ENCODE assay signal across 36 cellular contexts in genomic region chr13:50650478-50650877, GRCh38.
DNase-seq lines count a peak whose midpoint lies in the region; ATAC-seq, FAIRE-seq and TF ChIP-seq lines count a peak whose summit lies in the region.
"Had no signal": no experiment of that assay in that cellular context is flagged by ENCODE, and none has a peak within 500 bp of the region (broad histone marks: within the 10 kb centered on the region; RNA-seq: fewer than 3 reads in every experiment).

No MANE protein-coding gene starts in this region.

- no peak for FAIRE-seq in GM12878 (lab: Jason Lieb, UNC)
- FAIRE-seq: H54, islet of Langerhans, K562, RCC 7860 had no signal

- CTCF ChIA-PET in GM12878 (lab: Yijun Ruan, JAX), result interaction anchor here (1.0 kb wide), 1 partner anchor 24 kb away, joined by 3 read pairs; no protein-coding TSS in a partner anchor

- no peak for TF ChIP-seq RAD21 in GM12878 (IDR thresholded peaks at IDR 0.05; ENCODE audit: insufficient read depth, low read depth, low read length)

- peak; percentile 63 for ATAC-seq in GM21786 (IDR thresholded peaks at IDR 0.05; ENCODE audit: unreplicated experiment)
- peak; percentile 30 for ATAC-seq in GM12878
- no peak for ATAC-seq in HG02885 (IDR thresholded peaks at IDR 0.05; ENCODE audit: poor library complexity, unreplicated experiment)
- ATAC-seq: activated CD4-positive, alpha-beta T cell treated with anti-CD3 and anti-CD28 coated beads for 36 hours; activated CD8-positive, alpha-beta T cell treated with anti-CD3 and anti-CD28 coated beads for 36 hours; activated T-helper 17 cell treated with anti-CD3 and anti-CD28 coated beads, Interleukin-2, amount 50 U/mL, for 72 hours; K562; psoas muscle had no signal

- peaks cover 57% of the 10 kb centered on the region for H3K27me3 Mint-ChIP-seq in endodermal cell (ENCODE audit: insufficient read depth)
- H3K27me3 Mint-ChIP-seq: activated CD4-positive, alpha-beta T cell treated with anti-CD3 and anti-CD28 coated beads for 36 hours; activated CD8-positive, alpha-beta T cell treated with anti-CD3 and anti-CD28 coated beads for 36 hours; activated T-helper 17 cell treated with anti-CD3 and anti-CD28 coated beads, Interleukin-2, amount 50 U/mL, for 72 hours had no signal

- H3K27ac ChIP-seq in GM12878 (ENCODE audit: control insufficient read depth, insufficient read depth) (no peak overlapping the region), osteoblast (ENCODE audit: low read depth, low read length) (no peak overlapping the region), endodermal cell (ENCODE audit: low read depth, low read length) (no peak overlapping the region)
- H3K27ac ChIP-seq: colonic mucosa, neutrophil, psoas muscle, stomach, thyroid gland had no signal

- peak overlapping the region; percentile 20; the same call in 1 of the 2 replicates for H3K4me2 ChIP-seq in GM12878 (ENCODE audit: control insufficient read depth, insufficient read depth)
- H3K4me2 ChIP-seq in osteoblast (ENCODE audit: insufficient read depth, low read length), result peak overlapping the region; percentile 3

- no peaks in the 10 kb centered on the region for H3K4me1 ChIP-seq in GM12878 (ENCODE audit: control insufficient read depth, insufficient read depth, low read length)
- peaks cover 9% of the 10 kb centered on the region for H3K4me1 ChIP-seq in osteoblast (ENCODE audit: insufficient read depth, low read length)
- no peaks in the 10 kb centered on the region for H3K4me1 ChIP-seq in endodermal cell (ENCODE audit: control insufficient read depth, insufficient read depth, low read length)
- H3K4me1 ChIP-seq: Caco-2, colonic mucosa, thyroid gland had no signal

- peak overlapping the region; percentile 50 for H2AFZ ChIP-seq in GM12878 (ENCODE audit: control insufficient read depth, low read depth, low read length)
- H2AFZ ChIP-seq in osteoblast (ENCODE audit: low read length), result peak overlapping the region; percentile 17

- RAD21 ChIA-PET in GM12878 (lab: Charles Lee; ENCODE audit: unreplicated experiment), result interaction anchor here (0.8 to 2.2 kb wide), 8 partner anchors 9 to 565 kb away, joined by 3 to 14 read pairs (median 4); no protein-coding TSS in a partner anchor

- no peaks in the 10 kb centered on the region for H3K9me3 Mint-ChIP-seq in endodermal cell
- H3K9me3 Mint-ChIP-seq: activated CD8-positive, alpha-beta T cell treated with anti-CD3 and anti-CD28 coated beads for 36 hours; activated naive CD4-positive, alpha-beta T cell treated with anti-CD3 and anti-CD28 coated beads, Interleukin-2, amount 50 U/mL, for 24 hours; activated T-helper 17 cell treated with anti-CD3 and anti-CD28 coated beads, Interleukin-2, amount 50 U/mL, for 72 hours had no signal

- in situ Hi-C loops in GM12878 (cut with MboI), result no loop called here

- H3K27ac Mint-ChIP-seq in endodermal cell, result no peak overlapping the region
- H3K27ac Mint-ChIP-seq: activated CD4-positive, alpha-beta T cell treated with anti-CD3 and anti-CD28 coated beads for 36 hours; activated CD8-positive, alpha-beta T cell treated with anti-CD3 and anti-CD28 coated beads for 36 hours; activated naive CD4-positive, alpha-beta T cell treated with anti-CD3 and anti-CD28 coated beads, Interleukin-2, amount 50 U/mL, for 24 hours; activated T-helper 17 cell treated with anti-CD3 and anti-CD28 coated beads, Interleukin-2, amount 50 U/mL, for 72 hours had no signal

- no peak for TF ChIP-seq EP300 in GM12878 (IDR thresholded peaks at IDR 0.05; ENCODE audit: borderline replicate concordance in 1 of 2, control insufficient read depth in 1 of 2, low read depth in 2 of 2, low read length in 2 of 2)

- WGBS in GM12878 (ENCODE audit: insufficient coverage, insufficient replicate concordance, low lambda C conversion rate, missing lambda C conversion rate), result 22% methylated on average over 6 of the region's 6 CpGs
- 78 to 79% methylated on average over 6 of the region's 6 CpGs for WGBS in endodermal cell (ENCODE audit: insufficient coverage in 1 of 2, insufficient read length in 1 of 2), 2 experiments

- H3K9me3 ChIP-seq in GM12878 (replicated peaks; ENCODE audit: control insufficient read depth, insufficient read depth, low read length) (no peaks in the 10 kb centered on the region), osteoblast (ENCODE audit: low read depth, low read length) (no peaks in the 10 kb centered on the region), endodermal cell (ENCODE audit: control insufficient read depth, low read length) (no peaks in the 10 kb centered on the region)
- H3K9me3 ChIP-seq: Caco-2, colonic mucosa, left ventricle myocardium inferior, neutrophil, psoas muscle, stomach, thyroid gland had no signal

- no peaks in the 10 kb centered on the region for H4K20me1 ChIP-seq in GM12878 (ENCODE audit: control insufficient read depth, insufficient read depth)
- no peaks in the 10 kb centered on the region for H4K20me1 ChIP-seq in osteoblast (ENCODE audit: insufficient read depth, low read length)

- SMC1A ChIA-PET in GM12878 (lab: Charles Lee; ENCODE audit: uncharacterized antibody, unreplicated experiment), result interaction anchor here (1.1 to 3.2 kb wide), 9 partner anchors 9 to 261 kb away, joined by 3 to 13 read pairs (median 5); no protein-coding TSS in a partner anchor

- BruUV-seq in GM12878 (replicated peaks; lab: Mats Ljungman, UMichigan), result no TSS peak

- TF ChIP-seq POLR2A in GM12878 (IDR thresholded peaks at IDR 0.05; ENCODE audit: low read depth, low read length), result no peak

- no peaks in the 10 kb centered on the region for H3K36me3 Mint-ChIP-seq in endodermal cell (ENCODE audit: low read depth)
- H3K36me3 Mint-ChIP-seq: activated naive CD4-positive, alpha-beta T cell treated with anti-CD3 and anti-CD28 coated beads, Interleukin-2, amount 50 U/mL, for 24 hours had no signal

- H3K79me2 ChIP-seq in GM12878 (ENCODE audit: control insufficient read depth, insufficient read depth, low read length) (no peaks in the 10 kb centered on the region), osteoblast (ENCODE audit: insufficient read depth, low read length) (no peaks in the 10 kb centered on the region)

- intact Hi-C loops in GM12878 (cut with micrococcal nuclease; ENCODE audit: unreplicated experiment), result no loop called here

- DNase-seq in GM12878 (ENCODE audit: low read depth, low spot score) (no peak), osteoblast (ENCODE audit: insufficient read length, low spot score, missing footprints) (no peak), endodermal cell (no peak), activated gamma-delta T cell (lab: John Stamatoyannopoulos, UW) (no peak), DMS79 (lab: John Stamatoyannopoulos, UW) (no peak)
- DNase-seq: activated CD4-positive, alpha-beta T cell treated with anti-CD3 and anti-CD28 coated beads for 36 hours; activated CD8-positive, alpha-beta memory T cell treated with anti-CD3 and anti-CD28 coated beads, Interleukin-2, amount 50 U/mL, for 48 hours; activated CD8-positive, alpha-beta T cell treated with anti-CD3 and anti-CD28 coated beads for 36 hours; amygdala; C1 segment of cervical spinal cord; Caco-2; colonic mucosa; effector CD8-positive, alpha-beta T cell; GDM1; left ventricle myocardium inferior; mesendoderm; NCI-H1105; NCI-H187; NCI-H226; NCI-H526 treated with DMSO at 0.1 percent for 48 hours; psoas muscle; stimulated activated CD4-positive, alpha-beta T cell treated with anti-CD3 and anti-CD28 coated beads, Interleukin-12 subunit alpha, Interleukin-12 subunit beta, amount 100 ng/mL, for 4 hours; stimulated activated CD4-positive, alpha-beta T cell treated with anti-CD3 and anti-CD28 coated beads, Interleukin-2, amount 100 ng/mL, for 48 hours; stomach; T-helper 2 cell; thyroid gland had no signal

- no peak overlapping the region for H3K9ac ChIP-seq in GM12878 (ENCODE audit: control insufficient read depth, insufficient read depth, low read length)
- no peak overlapping the region for H3K9ac ChIP-seq in endodermal cell (ENCODE audit: extremely low read depth, low read length, poor library complexity, severe bottlenecking)

- no peak for TF ChIP-seq CTCF in GM12878 (IDR thresholded peaks at IDR 0.05 in 2 of 3, conservative IDR thresholded peaks at IDR 0.05 in 1 of 3; ENCODE audit: control insufficient read depth in 2 of 3, extremely low read depth in 1 of 3, insufficient read depth in 1 of 3, low read depth in 3 of 3, low read length in 3 of 3)
- TF ChIP-seq CTCF in osteoblast (IDR thresholded peaks at IDR 0.05; ENCODE audit: extremely low read depth, low read depth, low read length), result no peak
- TF ChIP-seq CTCF in endodermal cell (conservative IDR thresholded peaks at IDR 0.05), result no peak

- H3K4me3 Mint-ChIP-seq in endodermal cell, result no peak overlapping the region
- H3K4me3 Mint-ChIP-seq: activated CD4-positive, alpha-beta T cell treated with anti-CD3 and anti-CD28 coated beads for 36 hours; activated CD8-positive, alpha-beta T cell treated with anti-CD3 and anti-CD28 coated beads for 36 hours; activated naive CD4-positive, alpha-beta T cell treated with anti-CD3 and anti-CD28 coated beads, Interleukin-2, amount 50 U/mL, for 24 hours; activated T-helper 17 cell treated with anti-CD3 and anti-CD28 coated beads, Interleukin-2, amount 50 U/mL, for 72 hours had no signal

- H3K36me3 ChIP-seq in GM12878 (ENCODE audit: control insufficient read depth in 2 of 2, insufficient read depth in 2 of 2, low read length in 1 of 2) (no peaks in the 10 kb centered on the region), osteoblast (ENCODE audit: insufficient read depth, low read length) (no peaks in the 10 kb centered on the region), endodermal cell (ENCODE audit: control insufficient read depth, insufficient read depth, low read length) (no peaks in the 10 kb centered on the region)
- H3K36me3 ChIP-seq: colonic mucosa, left ventricle myocardium inferior, neutrophil, stomach, thyroid gland had no signal

- POLR2A ChIA-PET in GM12878 (lab: Charles Lee), result interaction anchor here (0.9 kb wide), 1 partner anchor 52 kb away, joined by 3 read pairs; no protein-coding TSS in a partner anchor

- peaks cover 8% of the 10 kb centered on the region for H3K4me1 Mint-ChIP-seq in endodermal cell
- H3K4me1 Mint-ChIP-seq: activated T-helper 17 cell treated with anti-CD3 and anti-CD28 coated beads, Interleukin-2, amount 50 U/mL, for 72 hours had no signal

- H3K4me3 ChIP-seq in GM08714 (ENCODE audit: low read length) (peak overlapping the region; percentile 6; the same call in 1 of the 2 replicates), GM12878 (no peak overlapping the region), osteoblast (ENCODE audit: insufficient read depth, low read length) (no peak overlapping the region), endodermal cell (ENCODE audit: low read length) (no peak overlapping the region)
- H3K4me3 ChIP-seq: colonic mucosa, K562, left ventricle myocardium inferior, psoas muscle, stomach, thyroid gland had no signal

- H3K27me3 ChIP-seq in GM12878 (replicated peaks in 1 of 2; ENCODE audit: control insufficient read depth in 2 of 2, insufficient read depth in 2 of 2, low read length in 1 of 2) (no peaks in the 10 kb centered on the region), osteoblast (ENCODE audit: insufficient read depth, low read length) (no peaks in the 10 kb centered on the region), endodermal cell (ENCODE audit: control insufficient read depth, insufficient read depth, low read length, poor library complexity, severe bottlenecking) (no peaks in the 10 kb centered on the region)
- H3K27me3 ChIP-seq: colonic mucosa, neutrophil, stomach, thyroid gland had no signal

TF ChIP-seq in GM12878, 131 proteins besides CTCF, POLR2A, EP300 and RAD21 (continues in another document):
- TF ChIP-seq PAX5 (IDR thresholded peaks at IDR 0.05; ENCODE audit: borderline replicate concordance, low read depth, low read length), result no peak
